37 cellular contexts compared by ENCODE assay signal in the genomic region with DNA sequence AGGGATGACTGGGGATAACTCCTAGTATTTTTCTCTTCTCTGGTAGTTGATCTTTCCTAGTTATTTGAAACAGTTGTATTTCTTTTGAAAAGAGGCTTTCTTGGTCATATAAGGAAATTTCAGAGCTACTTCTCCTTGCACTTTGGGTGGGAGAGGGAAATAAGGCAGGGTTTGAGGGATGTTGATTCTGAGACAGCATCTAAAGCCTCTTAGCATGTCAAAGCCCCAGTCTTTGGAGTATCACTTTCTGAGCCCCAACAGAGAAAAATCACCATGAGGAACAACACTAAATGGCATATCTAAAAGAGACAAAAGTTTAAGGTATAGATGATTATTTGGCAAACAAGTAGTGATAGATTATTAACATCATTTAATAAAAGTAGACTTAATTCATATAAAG.
"Had no signal": no experiment of that assay in that cellular context is flagged by ENCODE, and none has a peak within 500 bp of the region (broad histone marks: within the 10 kb centered on the region; RNA-seq: fewer than 3 reads in every experiment).

No MANE protein-coding gene starts in this region.

- H3K9me3 ChIP-seq: ascending aorta had no signal

- H3K36me3 Mint-ChIP-seq: activated CD8-positive, alpha-beta memory T cell treated with anti-CD3 and anti-CD28 coated beads, Interleukin-2, amount 10 ng/mL, durations not matched to agents 7 days and 5 days; activated naive CD4-positive, alpha-beta T cell treated with anti-CD3 and anti-CD28 coated beads, Interleukin-2, amount 10 ng/mL, durations not matched to agents 7 days and 5 days; activated naive CD4-positive, alpha-beta T cell treated with anti-CD3 and anti-CD28 coated beads, Interleukin-2, amount 50 U/mL, for 24 hours; activated naive CD8-positive, alpha-beta T cell; activated naive CD8-positive, alpha-beta T cell treated with anti-CD3 and anti-CD28 coated beads, Interleukin-2, amount 10 ng/mL, durations not matched to agents 7 days and 5 days; brain had no signal

- ATAC-seq: activated CD4-positive, alpha-beta T cell treated with anti-CD3 and anti-CD28 coated beads for 36 hours; activated CD4-positive, CD25-positive, alpha-beta regulatory T cell treated with anti-CD3 and anti-CD28 coated beads, Interleukin-2, amount 50 U/mL, for 24 hours; activated CD8-positive, alpha-beta memory T cell treated with anti-CD3 and anti-CD28 coated beads, Interleukin-2, amount 10 ng/mL, durations not matched to agents 7 days and 5 days; activated CD8-positive, alpha-beta T cell treated with anti-CD3 and anti-CD28 coated beads, Interleukin-2, amount 10 ng/mL, durations not matched to agents 7 days and 5 days; activated naive CD8-positive, alpha-beta T cell treated with anti-CD3 and anti-CD28 coated beads, Interleukin-2, amount 50 U/mL, for 24 hours had no signal

- H3K4me3 ChIP-seq: ascending aorta, cardiac muscle cell had no signal

- H3K27ac ChIP-seq: ascending aorta, cardiac muscle cell, VCaP had no signal

- H3K4me1 ChIP-seq: ascending aorta had no signal

- H3K27me3 ChIP-seq: ascending aorta, cardiac muscle cell had no signal

- H3K4me1 Mint-ChIP-seq: activated CD4-positive, alpha-beta memory T cell treated with anti-CD3 and anti-CD28 coated beads, Interleukin-2, amount 10 ng/mL, durations not matched to agents 7 days and 5 days; activated CD4-positive, alpha-beta T cell treated with anti-CD3 and anti-CD28 coated beads for 36 hours; activated CD4-positive, alpha-beta T cell treated with anti-CD3 and anti-CD28 coated beads, Interleukin-2, amount 10 ng/mL, durations not matched to agents 7 days and 5 days; activated CD8-positive, alpha-beta memory T cell treated with anti-CD3 and anti-CD28 coated beads, Interleukin-2, amount 10 ng/mL, durations not matched to agents 7 days and 5 days; activated naive CD4-positive, alpha-beta T cell treated with anti-CD3 and anti-CD28 coated beads, Interleukin-2, amount 10 ng/mL, durations not matched to agents 7 days and 5 days; activated naive CD4-positive, alpha-beta T cell treated with anti-CD3 and anti-CD28 coated beads, Interleukin-2, amount 50 U/mL, for 24 hours; activated naive CD8-positive, alpha-beta T cell treated with anti-CD3 and anti-CD28 coated beads, Interleukin-2, amount 10 ng/mL, durations not matched to agents 7 days and 5 days; activated naive CD8-positive, alpha-beta T cell treated with anti-CD3 and anti-CD28 coated beads, Interleukin-2, amount 50 U/mL, for 24 hours; brain; central memory CD8-positive, alpha-beta T cell had no signal

- H3K36me3 ChIP-seq: ascending aorta, cardiac muscle cell had no signal

- DNase-seq: activated CD4-positive, alpha-beta memory T cell treated with anti-CD3 and anti-CD28 coated beads, Interleukin-2, amount 10 ng/mL, durations not matched to agents 7 days and 5 days; activated CD4-positive, alpha-beta T cell treated with anti-CD3 and anti-CD28 coated beads for 1 hour; activated CD4-positive, alpha-beta T cell treated with anti-CD3 and anti-CD28 coated beads for 36 hours; activated CD4-positive, alpha-beta T cell treated with anti-CD3 and anti-CD28 coated beads for 48 hours; activated CD4-positive, alpha-beta T cell treated with anti-CD3 and anti-CD28 coated beads, Interleukin-2, amount 10 ng/mL, durations not matched to agents 7 days and 5 days; activated CD4-positive, alpha-beta T cell treated with anti-CD3 and anti-CD28 coated beads, Interleukin-2, amount 50 U/mL, for 48 hours; activated CD4-positive, CD25-positive, alpha-beta regulatory T cell; activated CD8-positive, alpha-beta memory T cell treated with anti-CD3 and anti-CD28 coated beads for 24 hours; activated CD8-positive, alpha-beta memory T cell treated with anti-CD3 and anti-CD28 coated beads, Interleukin-2, amount 10 ng/mL, durations not matched to agents 7 days and 5 days; activated CD8-positive, alpha-beta memory T cell treated with anti-CD3 and anti-CD28 coated beads, Interleukin-2, amount 50 U/mL, for 48 hours; activated CD8-positive, alpha-beta T cell treated with anti-CD3 and anti-CD28 coated beads, Interleukin-2, amount 10 ng/mL, durations not matched to agents 7 days and 5 days; activated effector memory CD4-positive, alpha-beta T cell treated with Interleukin-2 at 50 U/mL for 16 hours; activated gamma-delta T cell; activated naive CD4-positive, alpha-beta T cell treated with anti-CD3 and anti-CD28 coated beads, Interleukin-2, amount 10 ng/mL, durations not matched to agents 7 days and 5 days; activated naive CD4-positive, alpha-beta T cell treated with Interleukin-2 at 50 U/mL for 16 hours; activated naive CD8-positive, alpha-beta T cell treated with anti-CD3 and anti-CD28 coated beads, Interleukin-2, amount 10 ng/mL, durations not matched to agents 7 days and 5 days; activated naive CD8-positive, alpha-beta T cell treated with anti-CD3 and anti-CD28 coated beads, Interleukin-2, amount 50 U/mL, for 24 hours; activated T-cell treated with anti-CD3 and anti-CD28 coated beads, Interleukin-2, amount 50 U/mL, for 24 hours; activated T-cell treated with anti-CD3 and anti-CD28 coated beads, Interleukin-2, amount 50 U/mL, for 48 hours; amygdala; anterior cingulate cortex; caudate nucleus; cerebellar nuclear complex; T-helper 1 cell; T-helper 2 cell; T-helper 9 cell had no signal

- H3K27ac Mint-ChIP-seq: activated CD4-positive, alpha-beta memory T cell treated with anti-CD3 and anti-CD28 coated beads, Interleukin-2, amount 10 ng/mL, durations not matched to agents 7 days and 5 days; activated CD4-positive, alpha-beta T cell treated with anti-CD3 and anti-CD28 coated beads for 36 hours; activated CD4-positive, alpha-beta T cell treated with anti-CD3 and anti-CD28 coated beads, Interleukin-2, amount 10 ng/mL, durations not matched to agents 7 days and 5 days; activated CD8-positive, alpha-beta memory T cell treated with anti-CD3 and anti-CD28 coated beads, Interleukin-2, amount 10 ng/mL, durations not matched to agents 7 days and 5 days; activated CD8-positive, alpha-beta T cell treated with anti-CD3 and anti-CD28 coated beads, Interleukin-2, amount 10 ng/mL, durations not matched to agents 7 days and 5 days; activated naive CD4-positive, alpha-beta T cell treated with anti-CD3 and anti-CD28 coated beads, Interleukin-2, amount 10 ng/mL, durations not matched to agents 7 days and 5 days; activated naive CD4-positive, alpha-beta T cell treated with anti-CD3 and anti-CD28 coated beads, Interleukin-2, amount 50 U/mL, for 24 hours; activated naive CD8-positive, alpha-beta T cell; activated naive CD8-positive, alpha-beta T cell treated with anti-CD3 and anti-CD28 coated beads, Interleukin-2, amount 10 ng/mL, durations not matched to agents 7 days and 5 days; activated naive CD8-positive, alpha-beta T cell treated with anti-CD3 and anti-CD28 coated beads, Interleukin-2, amount 50 U/mL, for 24 hours; activated T-cell treated with anti-CD3 and anti-CD28 coated beads, Interleukin-2, amount 50 U/mL, for 24 hours; activated T-helper 2 cell treated with anti-CD3 and anti-CD28 coated beads, Interferon-gamma antibody, Interleukin-2, Interleukin-4, amounts not matched to agents 10 μg/mL and 5 μg/mL and 100 μg/mL, durations not matched to agents 14 hours and 24 hours and 36 hours; brain; T-helper 1 cell treated with Interleukin-12 subunit alpha and Interleukin-12 subunit beta and Interleukin-4 antibody, amounts not matched to agents 30 μg/mL and 1 μg/mL, for 36 hours; T-helper 2 cell treated with Interferon-gamma antibody and Interleukin-4, amounts not matched to agents 5 μg/mL and 100 μg/mL, for 36 hours had no signal

- H3K9me3 Mint-ChIP-seq: activated CD4-positive, alpha-beta memory T cell treated with anti-CD3 and anti-CD28 coated beads, Interleukin-2, amount 10 ng/mL, durations not matched to agents 7 days and 5 days; activated CD4-positive, alpha-beta T cell treated with anti-CD3 and anti-CD28 coated beads, Interleukin-2, amount 10 ng/mL, durations not matched to agents 7 days and 5 days; activated naive CD4-positive, alpha-beta T cell treated with anti-CD3 and anti-CD28 coated beads, Interleukin-2, amount 50 U/mL, for 24 hours; activated naive CD8-positive, alpha-beta T cell treated with anti-CD3 and anti-CD28 coated beads, Interleukin-2, amount 10 ng/mL, durations not matched to agents 7 days and 5 days; activated naive CD8-positive, alpha-beta T cell treated with anti-CD3 and anti-CD28 coated beads, Interleukin-2, amount 50 U/mL, for 24 hours; activated T-cell treated with anti-CD3 and anti-CD28 coated beads, Interleukin-2, amount 50 U/mL, for 24 hours; activated T-helper 2 cell treated with anti-CD3 and anti-CD28 coated beads, Interferon-gamma antibody, Interleukin-2, Interleukin-4, amounts not matched to agents 10 μg/mL and 5 μg/mL and 100 μg/mL, durations not matched to agents 14 hours and 24 hours and 36 hours; brain; central memory CD8-positive, alpha-beta T cell; T-helper 1 cell treated with Interleukin-12 subunit alpha and Interleukin-12 subunit beta and Interleukin-4 antibody, amounts not matched to agents 30 μg/mL and 1 μg/mL, for 36 hours; T-helper 2 cell treated with Interferon-gamma antibody and Interleukin-4, amounts not matched to agents 5 μg/mL and 100 μg/mL, for 36 hours had no signal

- H3K27me3 Mint-ChIP-seq: activated CD4-positive, alpha-beta memory T cell treated with anti-CD3 and anti-CD28 coated beads, Interleukin-2, amount 10 ng/mL, durations not matched to agents 7 days and 5 days; activated CD4-positive, alpha-beta T cell treated with anti-CD3 and anti-CD28 coated beads for 36 hours; activated CD4-positive, alpha-beta T cell treated with anti-CD3 and anti-CD28 coated beads, Interleukin-2, amount 10 ng/mL, durations not matched to agents 7 days and 5 days; activated CD8-positive, alpha-beta memory T cell treated with anti-CD3 and anti-CD28 coated beads, Interleukin-2, amount 10 ng/mL, durations not matched to agents 7 days and 5 days; activated naive CD4-positive, alpha-beta T cell treated with anti-CD3 and anti-CD28 coated beads, Interleukin-2, amount 10 ng/mL, durations not matched to agents 7 days and 5 days; activated naive CD4-positive, alpha-beta T cell treated with anti-CD3 and anti-CD28 coated beads, Interleukin-2, amount 50 U/mL, for 24 hours; activated naive CD8-positive, alpha-beta T cell; activated naive CD8-positive, alpha-beta T cell treated with anti-CD3 and anti-CD28 coated beads, Interleukin-2, amount 10 ng/mL, durations not matched to agents 7 days and 5 days; activated naive CD8-positive, alpha-beta T cell treated with anti-CD3 and anti-CD28 coated beads, Interleukin-2, amount 50 U/mL, for 24 hours; activated T-cell treated with anti-CD3 and anti-CD28 coated beads, Interleukin-2, amount 50 U/mL, for 24 hours; brain; central memory CD8-positive, alpha-beta T cell had no signal

- H3K4me3 Mint-ChIP-seq: activated CD4-positive, alpha-beta memory T cell treated with anti-CD3 and anti-CD28 coated beads, Interleukin-2, amount 10 ng/mL, durations not matched to agents 7 days and 5 days; activated CD4-positive, alpha-beta T cell treated with anti-CD3 and anti-CD28 coated beads for 36 hours; activated CD4-positive, alpha-beta T cell treated with anti-CD3 and anti-CD28 coated beads, Interleukin-2, amount 10 ng/mL, durations not matched to agents 7 days and 5 days; activated CD8-positive, alpha-beta memory T cell treated with anti-CD3 and anti-CD28 coated beads, Interleukin-2, amount 10 ng/mL, durations not matched to agents 7 days and 5 days; activated CD8-positive, alpha-beta T cell treated with anti-CD3 and anti-CD28 coated beads, Interleukin-2, amount 10 ng/mL, durations not matched to agents 7 days and 5 days; activated naive CD4-positive, alpha-beta T cell treated with anti-CD3 and anti-CD28 coated beads, Interleukin-2, amount 10 ng/mL, durations not matched to agents 7 days and 5 days; activated naive CD4-positive, alpha-beta T cell treated with anti-CD3 and anti-CD28 coated beads, Interleukin-2, amount 50 U/mL, for 24 hours; activated naive CD8-positive, alpha-beta T cell; activated naive CD8-positive, alpha-beta T cell treated with anti-CD3 and anti-CD28 coated beads, Interleukin-2, amount 10 ng/mL, durations not matched to agents 7 days and 5 days; activated naive CD8-positive, alpha-beta T cell treated with anti-CD3 and anti-CD28 coated beads, Interleukin-2, amount 50 U/mL, for 24 hours; activated T-cell treated with anti-CD3 and anti-CD28 coated beads, Interleukin-2, amount 50 U/mL, for 24 hours; brain; central memory CD8-positive, alpha-beta T cell; T-helper 1 cell treated with Interleukin-12 subunit alpha and Interleukin-12 subunit beta and Interleukin-4 antibody, amounts not matched to agents 30 μg/mL and 1 μg/mL, for 36 hours; T-helper 2 cell treated with Interferon-gamma antibody and Interleukin-4, amounts not matched to agents 5 μg/mL and 100 μg/mL, for 36 hours had no signal
